ENCODE assay signal across 18 cellular contexts in the genomic region with DNA sequence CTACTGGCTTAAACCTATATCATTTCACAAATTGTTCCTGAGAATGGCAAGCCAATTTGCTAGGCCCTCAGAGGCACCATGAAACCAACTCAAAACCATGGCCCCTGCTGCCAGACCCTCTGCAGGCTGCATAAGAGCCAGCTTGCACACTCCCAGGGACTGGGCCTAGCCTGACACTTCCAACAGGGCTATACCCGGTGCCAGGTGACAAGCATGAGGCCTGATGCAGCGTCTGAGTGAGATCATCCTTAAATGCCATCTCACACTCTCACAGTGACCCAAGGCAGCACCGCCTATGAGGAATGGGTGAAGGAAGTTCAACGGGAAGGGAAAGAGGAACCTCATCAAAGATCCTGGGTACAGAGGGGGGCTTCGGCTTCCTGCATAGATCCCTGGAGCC.
DNase-seq lines count a peak whose midpoint lies in the region; ATAC-seq lines count a peak whose summit lies in the region.
"Had no signal": no experiment of that assay in that cellular context is flagged by ENCODE, and none has a peak within 500 bp of the region (broad histone marks: within the 10 kb centered on the region; RNA-seq: fewer than 3 reads in every experiment).

No MANE protein-coding gene starts in this region.

- H3K9ac ChIP-seq in BLaER1 treated with 17β-estradiol and CSF1 and Interleukin-3, amounts not matched to agents 10 nM and 100 nM: no peak overlapping the region
- H3K9ac ChIP-seq: GM23248 had no signal

- peak overlapping the region; percentile 30 to 67 (median 45); a peak in 21 of 22 replicates for H3K4me2 ChIP-seq in BLaER1 treated with 17β-estradiol and CSF1 and Interleukin-3, amounts not matched to agents 10 nM and 100 nM
- H3K4me2 ChIP-seq: A549 had no signal

- no peak overlapping the region for H3K4me3 Mint-ChIP-seq in stimulated activated memory B cell treated with anti-CD40 and anti-IgM and Interleukin-4, amounts not matched to agents 10 μg/mL and 1 μg/mL and 100 μg/mL, for 72 hours
- H3K4me3 Mint-ChIP-seq: CD4-positive, alpha-beta T cell; IgD-negative memory B cell had no signal

- H3K27me3 ChIP-seq in BLaER1 treated with 17β-estradiol and CSF1 and Interleukin-3, amounts not matched to agents 10 nM and 100 nM: no peaks in the 10 kb centered on the region

- no peak overlapping the region for H3K4me3 ChIP-seq in BLaER1 treated with 17β-estradiol and CSF1 and Interleukin-3, amounts not matched to agents 10 nM and 100 nM
- H3K4me3 ChIP-seq: A549, GM23248 had no signal

- H3K36me3 Mint-ChIP-seq in stimulated activated memory B cell treated with anti-CD40 and anti-IgM and Interleukin-4, amounts not matched to agents 10 μg/mL and 1 μg/mL and 100 μg/mL, for 72 hours: no peaks in the 10 kb centered on the region
- H3K36me3 Mint-ChIP-seq: IgD-negative memory B cell had no signal

- no peaks in the 10 kb centered on the region for H4K20me1 ChIP-seq in BLaER1 treated with 17β-estradiol and CSF1 and Interleukin-3, amounts not matched to agents 10 nM and 100 nM

- no peaks in the 10 kb centered on the region for H3K9me3 Mint-ChIP-seq in stimulated activated memory B cell treated with anti-CD40 and anti-IgM and Interleukin-4, amounts not matched to agents 10 μg/mL and 1 μg/mL and 100 μg/mL, for 72 hours
- H3K9me3 Mint-ChIP-seq: CD4-positive, alpha-beta T cell; IgD-negative memory B cell had no signal

- no peaks in the 10 kb centered on the region for H3K4me1 Mint-ChIP-seq in stimulated activated memory B cell treated with anti-CD40 and anti-IgM and Interleukin-4, amounts not matched to agents 10 μg/mL and 1 μg/mL and 100 μg/mL, for 72 hours
- H3K4me1 Mint-ChIP-seq: IgD-negative memory B cell had no signal

- DNase-seq in GDM1 (lab: John Stamatoyannopoulos, UW) (peak; percentile 20), cerebellum (ENCODE audit: low spot score) (peak; percentile 50), NCI-H2107 treated with DMSO at 0.1 percent for 48 hours (lab: John Stamatoyannopoulos, UW; ENCODE audit: unreplicated experiment) (no peak)
- DNase-seq in activated CD4-positive, alpha-beta T cell treated with anti-CD3 and anti-CD28 coated beads, Interleukin-2, amount 50 U/mL, for 1 hour: no peak
- DNase-seq: AML-193; Calu3; CD4-positive, alpha-beta T cell; DMS 273 treated with DMSO at 0.1 percent for 48 hours; DMS79 treated with DMSO at 0.1 percent for 48 hours; EL; GF-D8; GM23248; H7; KG1 had no signal

- ATAC-seq in stimulated activated memory B cell treated with anti-CD40 and anti-IgM and Interleukin-4, amounts not matched to agents 10 μg/mL and 1 μg/mL and 100 μg/mL, for 72 hours: peak; percentile 24
- ATAC-seq: A549 had no signal

- H3K36me3 ChIP-seq in BLaER1 treated with 17β-estradiol and CSF1 and Interleukin-3, amounts not matched to agents 10 nM and 100 nM: no peaks in the 10 kb centered on the region

- H3K9me3 ChIP-seq in BLaER1 treated with 17β-estradiol and CSF1 and Interleukin-3, amounts not matched to agents 10 nM and 100 nM (replicated peaks in 1 of 11): no peaks in the 10 kb centered on the region
- H3K9me3 ChIP-seq: A549 had no signal

- H3K4me1 ChIP-seq in BLaER1 treated with 17β-estradiol and CSF1 and Interleukin-3, amounts not matched to agents 10 nM and 100 nM: peaks cover 8 to 15% (median 10%) of the 10 kb centered on the region in 10 experiments; a peak in 19 of 20 replicates
- H3K4me1 ChIP-seq: A549 had no signal

- peaks cover 6% of the 10 kb centered on the region for H3K27me3 Mint-ChIP-seq in stimulated activated memory B cell treated with anti-CD40 and anti-IgM and Interleukin-4, amounts not matched to agents 10 μg/mL and 1 μg/mL and 100 μg/mL, for 72 hours
- H3K27me3 Mint-ChIP-seq: CD4-positive, alpha-beta T cell had no signal

- H3K27ac ChIP-seq in BLaER1 treated with 17β-estradiol and CSF1 and Interleukin-3, amounts not matched to agents 10 nM and 100 nM: no peak overlapping the region
- H3K27ac ChIP-seq: A549, GM23248 had no signal

- H3K27ac Mint-ChIP-seq in stimulated activated memory B cell treated with anti-CD40 and anti-IgM and Interleukin-4, amounts not matched to agents 10 μg/mL and 1 μg/mL and 100 μg/mL, for 72 hours: no peak overlapping the region
- H3K27ac Mint-ChIP-seq: CD4-positive, alpha-beta T cell had no signal

Comparison
In these comparisons a context has a peak if more than half of its experiments do, and no peak if none do; other contexts are left out.
1. DNase-seq: peak in GDM1 (single experiment) and cerebellum (single experiment); none in NCI-H2107 treated with DMSO at 0.1 percent for 48 hours (single experiment) and activated CD4-positive, alpha-beta T cell treated with anti-CD3 and anti-CD28 coated beads, Interleukin-2, amount 50 U/mL, for 1 hour (single experiment).